22 cellular contexts compared by ENCODE assay signal in genomic region chr1:209406111-209406654, GRCh38.
DNase-seq lines count a peak whose midpoint lies in the region; ATAC-seq, FAIRE-seq and TF ChIP-seq lines count a peak whose summit lies in the region.
"Had no signal": no experiment of that assay in that cellular context is flagged by ENCODE, and none has a peak within 500 bp of the region (broad histone marks: within the 10 kb centered on the region; RNA-seq: fewer than 3 reads in every experiment).

No MANE protein-coding gene starts in this region.

- CTCF ChIA-PET in naive thymus-derived CD4-positive, alpha-beta T cell (lab: Charles Lee), result interaction anchor here (0.6 kb wide), 1 partner anchor 1207 kb away, joined by 3 read pairs; no protein-coding TSS in a partner anchor

- H3K27me3 ChIP-seq in astrocyte (ENCODE audit: insufficient read depth, low read length) (no peaks in the 10 kb centered on the region), stomach (peaks cover 0 to 15% (median 0%) of the 10 kb centered on the region in 3 donors)
- no peaks in the 10 kb centered on the region for H3K27me3 ChIP-seq in naive thymus-derived CD4-positive, alpha-beta T cell (ENCODE audit: control insufficient read depth in 2 of 2, insufficient read depth in 2 of 2, low read length in 2 of 2)
- H3K27me3 ChIP-seq: pancreas, tibial nerve had no signal

- H3K27me3 Mint-ChIP-seq in astrocyte (ENCODE audit: low read depth, unreplicated experiment), result no peaks in the 10 kb centered on the region
- H3K27me3 Mint-ChIP-seq in naive thymus-derived CD4-positive, alpha-beta T cell, result peaks cover 8 to 22% (median 15%) of the 10 kb centered on the region in 5 donors

- H3K9me3 ChIP-seq in astrocyte (ENCODE audit: insufficient read depth, low read depth, low read length) (no peaks in the 10 kb centered on the region), stomach (no peaks in the 10 kb centered on the region)
- no peaks in the 10 kb centered on the region for H3K9me3 ChIP-seq in naive thymus-derived CD4-positive, alpha-beta T cell (ENCODE audit: control insufficient read depth in 2 of 3, low read length in 3 of 3)
- H3K9me3 ChIP-seq: BE2C, pancreas, tibial nerve had no signal

- H2AFZ ChIP-seq in astrocyte (ENCODE audit: low read depth, low read length), result no peak overlapping the region

- no peak overlapping the region for H3K4me3 Mint-ChIP-seq in astrocyte (ENCODE audit: unreplicated experiment)
- H3K4me3 Mint-ChIP-seq in naive thymus-derived CD4-positive, alpha-beta T cell, result no peak overlapping the region
- H3K4me3 Mint-ChIP-seq: T-cell had no signal

- intact Hi-C loops in stomach (cut with DNase I; ENCODE audit: low total_unique reads), result no loop called here
- intact Hi-C loops in naive thymus-derived CD4-positive, alpha-beta T cell (cut with micrococcal nuclease), result no loop called here

- no peak for TF ChIP-seq EP300 in stomach (IDR thresholded peaks at IDR 0.05)

- H3K4me1 Mint-ChIP-seq in astrocyte (ENCODE audit: low read depth, unreplicated experiment), result peaks cover 35% of the 10 kb centered on the region
- H3K4me1 Mint-ChIP-seq in naive thymus-derived CD4-positive, alpha-beta T cell, result peaks cover 0 to 2% (median 0%) of the 10 kb centered on the region in 7 donors
- H3K4me1 Mint-ChIP-seq: T-cell had no signal

- 54 to 64% (median 55%) methylated on average over 3 of the region's 3 CpGs for WGBS in stomach, 5 donors

- TF ChIP-seq POLR2A in stomach (IDR thresholded peaks at IDR 0.05), result no peak

- peak overlapping the region; percentile 80 for H3K4me2 ChIP-seq in astrocyte (ENCODE audit: low read length)

- H3K27ac ChIP-seq in astrocyte (ENCODE audit: low read depth, low read length) (peak overlapping the region; percentile 56), stomach (no peak overlapping the region)
- H3K27ac ChIP-seq in naive thymus-derived CD4-positive, alpha-beta T cell (ENCODE audit: low read depth, low read length), result no peak overlapping the region
- H3K27ac ChIP-seq: pancreas, tibial nerve had no signal

- POLR2A ChIA-PET in naive thymus-derived CD4-positive, alpha-beta T cell (lab: Charles Lee), result no interaction called here

- no peaks in the 10 kb centered on the region for H3K9me3 Mint-ChIP-seq in astrocyte (ENCODE audit: unreplicated experiment)
- H3K9me3 Mint-ChIP-seq in naive thymus-derived CD4-positive, alpha-beta T cell, result peaks cover 0 to 4% (median 0%) of the 10 kb centered on the region in 11 donors
- H3K9me3 Mint-ChIP-seq: T-cell had no signal

- ATAC-seq in naive thymus-derived CD4-positive, alpha-beta T cell, result no peak
- ATAC-seq in GM19023 (IDR thresholded peaks at IDR 0.05; ENCODE audit: unreplicated experiment), result no peak
- ATAC-seq: esophagus mucosa, pancreas, sciatic nerve, T-cell had no signal

- H3K36me3 Mint-ChIP-seq in astrocyte (ENCODE audit: low read depth, unreplicated experiment), result no peaks in the 10 kb centered on the region
- no peaks in the 10 kb centered on the region for H3K36me3 Mint-ChIP-seq in naive thymus-derived CD4-positive, alpha-beta T cell
- H3K36me3 Mint-ChIP-seq: T-cell had no signal

- H3K27ac Mint-ChIP-seq in astrocyte (ENCODE audit: unreplicated experiment), result peak overlapping the region; percentile 82
- no peak overlapping the region for H3K27ac Mint-ChIP-seq in naive thymus-derived CD4-positive, alpha-beta T cell
- H3K27ac Mint-ChIP-seq: T-cell had no signal

- FAIRE-seq in astrocyte (lab: Jason Lieb, UNC), result peak; percentile 59
- FAIRE-seq: pancreas had no signal

- DNase-seq in NOMO-1 treated with DMSO at 0.1 percent for 48 hours (lab: John Stamatoyannopoulos, UW; ENCODE audit: unreplicated experiment), result peak; percentile 7
- DNase-seq in NOMO-1 (lab: John Stamatoyannopoulos, UW; ENCODE audit: unreplicated experiment in 2 of 2), result no peak
- peak; percentile 56 for DNase-seq in astrocyte (ENCODE audit: low read depth)
- DNase-seq in iris pigment epithelial cell (ENCODE audit: low read depth), result peak; percentile 46
- DNase-seq in ACHN, result no peak
- DNase-seq in stomach, result no peak
- no peak for DNase-seq in naive thymus-derived CD4-positive, alpha-beta T cell
- DNase-seq: 8988T; activated CD4-positive, alpha-beta T cell treated with anti-CD3 and anti-CD28 coated beads, Interleukin-2, amount 50 U/mL, for 1 hour; activated CD8-positive, alpha-beta memory T cell treated with anti-CD3 and anti-CD28 coated beads, Interleukin-2, amount 50 U/mL, for 48 hours; activated gamma-delta T cell treated with Interleukin-2 at 50 U/mL for 16 hours; BE2C; glutamatergic neuron; NCI-H1930; NCI-H446 treated with DMSO at 0.1 percent for 48 hours; pancreas; stimulated activated naive CD4-positive, alpha-beta T cell treated with Interleukin-2 at 50 U/mL for 16 hours; T-cell had no signal

- peak overlapping the region; percentile 48 for H3K9ac ChIP-seq in astrocyte (ENCODE audit: low read length)

- H4K20me1 ChIP-seq in astrocyte (ENCODE audit: insufficient read depth, low read length), result no peaks in the 10 kb centered on the region

- peaks cover 42% of the 10 kb centered on the region for H3K4me1 ChIP-seq in astrocyte (ENCODE audit: insufficient read depth, low read length)
- H3K4me1 ChIP-seq in stomach, result no peaks in the 10 kb centered on the region
- no peaks in the 10 kb centered on the region for H3K4me1 ChIP-seq in naive thymus-derived CD4-positive, alpha-beta T cell (ENCODE audit: control insufficient read depth in 2 of 2, insufficient read depth in 2 of 2, low read length in 2 of 2)
- H3K4me1 ChIP-seq: BE2C, pancreas had no signal

- in situ Hi-C loops in ACHN (cut with HindIII; ENCODE audit: low pct_ligation_motif_present, low pct_unique_long_range_greater_than_20kb, low sequenced_read_pairs), result no loop called here

- H3K4me3 ChIP-seq in astrocyte (ENCODE audit: insufficient read depth, low read depth, low read length), result no peak overlapping the region
- H3K4me3 ChIP-seq in stomach, result no peak overlapping the region
- H3K4me3 ChIP-seq in naive thymus-derived CD4-positive, alpha-beta T cell (ENCODE audit: low read length), result no peak overlapping the region
- H3K4me3 ChIP-seq: pancreas, tibial nerve had no signal

- no peak for TF ChIP-seq CTCF in astrocyte (IDR thresholded peaks at IDR 0.05; ENCODE audit: insufficient read depth, low read depth, low read length)
- TF ChIP-seq CTCF in stomach (IDR thresholded peaks at IDR 0.05), result no peak

- no peaks in the 10 kb centered on the region for H3K79me2 ChIP-seq in astrocyte (ENCODE audit: insufficient read depth, low read length)

- H3K36me3 ChIP-seq in astrocyte (ENCODE audit: insufficient read depth, low read length) (no peaks in the 10 kb centered on the region), stomach (no peaks in the 10 kb centered on the region)
- H3K36me3 ChIP-seq in naive thymus-derived CD4-positive, alpha-beta T cell (ENCODE audit: control insufficient read depth in 2 of 3, insufficient read depth in 3 of 3, low read length in 3 of 3), result no peaks in the 10 kb centered on the region
- H3K36me3 ChIP-seq: BE2C, pancreas, tibial nerve had no signal

Comparison
In these comparisons a context has a peak if more than half of its experiments do, and no peak if none do; other contexts are left out.
1. DNase-seq: peak in NOMO-1 treated with DMSO at 0.1 percent for 48 hours (single experiment), astrocyte (single experiment) and iris pigment epithelial cell (single experiment); none in NOMO-1 (0 of 2), ACHN (single experiment), stomach (single experiment) and naive thymus-derived CD4-positive, alpha-beta T cell (0 of 9).